Comparison of ENCODE assay signal across 1 cellular context in the genomic region with DNA sequence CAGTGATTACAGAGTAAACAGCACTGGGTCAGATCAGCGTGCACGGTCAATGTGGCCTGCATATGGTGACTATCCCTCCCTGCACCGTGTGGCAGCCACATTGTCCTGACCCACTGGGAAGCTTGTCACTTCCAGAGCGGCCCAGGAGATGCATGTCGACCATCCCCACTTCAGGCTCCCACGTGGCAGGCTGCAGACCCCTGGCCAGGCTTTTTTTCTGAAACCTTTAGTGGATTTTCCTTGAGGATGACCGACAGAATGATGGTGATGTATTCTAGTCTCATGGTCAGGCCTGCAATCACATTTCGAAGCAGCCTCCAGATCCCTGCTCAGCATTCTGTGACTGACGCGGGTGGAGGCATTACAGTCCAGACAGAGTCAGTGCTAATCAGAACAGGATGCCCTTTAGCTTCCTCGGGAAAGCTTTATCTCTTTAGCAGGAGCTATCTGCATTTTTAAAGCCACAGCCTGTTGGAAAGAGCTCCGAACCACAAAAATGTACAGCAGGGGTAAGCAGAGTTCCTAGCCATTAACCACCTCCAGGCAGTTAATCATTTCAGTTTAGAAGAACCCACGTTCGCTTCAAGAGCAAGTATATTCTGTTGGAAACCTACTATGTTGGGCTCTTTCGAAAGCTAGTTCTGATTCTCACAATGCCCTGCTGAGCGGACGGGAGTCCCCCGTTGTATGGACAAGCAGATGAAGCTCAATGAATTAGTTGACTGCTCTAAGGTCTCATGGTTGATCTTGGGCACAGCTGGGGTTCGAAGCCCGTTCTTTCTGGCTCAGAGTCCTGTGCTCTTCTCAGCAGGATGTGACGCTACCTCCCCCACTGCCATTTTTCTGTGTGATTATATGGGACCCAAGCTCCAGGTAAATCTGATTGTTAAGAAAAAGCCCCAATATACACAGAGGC.
A peak's percentile ranks its signal among the peaks of the same experiment; 100 is the strongest.
TF ChIP-seq lines count a peak whose summit lies in the region.

No MANE protein-coding gene starts in this region.

TF ChIP-seq in K562, 482 proteins besides CTCF, POLR2A, EP300 and RAD21 (continued from another document and continues in another):
- TF ChIP-seq, protein P1, sequence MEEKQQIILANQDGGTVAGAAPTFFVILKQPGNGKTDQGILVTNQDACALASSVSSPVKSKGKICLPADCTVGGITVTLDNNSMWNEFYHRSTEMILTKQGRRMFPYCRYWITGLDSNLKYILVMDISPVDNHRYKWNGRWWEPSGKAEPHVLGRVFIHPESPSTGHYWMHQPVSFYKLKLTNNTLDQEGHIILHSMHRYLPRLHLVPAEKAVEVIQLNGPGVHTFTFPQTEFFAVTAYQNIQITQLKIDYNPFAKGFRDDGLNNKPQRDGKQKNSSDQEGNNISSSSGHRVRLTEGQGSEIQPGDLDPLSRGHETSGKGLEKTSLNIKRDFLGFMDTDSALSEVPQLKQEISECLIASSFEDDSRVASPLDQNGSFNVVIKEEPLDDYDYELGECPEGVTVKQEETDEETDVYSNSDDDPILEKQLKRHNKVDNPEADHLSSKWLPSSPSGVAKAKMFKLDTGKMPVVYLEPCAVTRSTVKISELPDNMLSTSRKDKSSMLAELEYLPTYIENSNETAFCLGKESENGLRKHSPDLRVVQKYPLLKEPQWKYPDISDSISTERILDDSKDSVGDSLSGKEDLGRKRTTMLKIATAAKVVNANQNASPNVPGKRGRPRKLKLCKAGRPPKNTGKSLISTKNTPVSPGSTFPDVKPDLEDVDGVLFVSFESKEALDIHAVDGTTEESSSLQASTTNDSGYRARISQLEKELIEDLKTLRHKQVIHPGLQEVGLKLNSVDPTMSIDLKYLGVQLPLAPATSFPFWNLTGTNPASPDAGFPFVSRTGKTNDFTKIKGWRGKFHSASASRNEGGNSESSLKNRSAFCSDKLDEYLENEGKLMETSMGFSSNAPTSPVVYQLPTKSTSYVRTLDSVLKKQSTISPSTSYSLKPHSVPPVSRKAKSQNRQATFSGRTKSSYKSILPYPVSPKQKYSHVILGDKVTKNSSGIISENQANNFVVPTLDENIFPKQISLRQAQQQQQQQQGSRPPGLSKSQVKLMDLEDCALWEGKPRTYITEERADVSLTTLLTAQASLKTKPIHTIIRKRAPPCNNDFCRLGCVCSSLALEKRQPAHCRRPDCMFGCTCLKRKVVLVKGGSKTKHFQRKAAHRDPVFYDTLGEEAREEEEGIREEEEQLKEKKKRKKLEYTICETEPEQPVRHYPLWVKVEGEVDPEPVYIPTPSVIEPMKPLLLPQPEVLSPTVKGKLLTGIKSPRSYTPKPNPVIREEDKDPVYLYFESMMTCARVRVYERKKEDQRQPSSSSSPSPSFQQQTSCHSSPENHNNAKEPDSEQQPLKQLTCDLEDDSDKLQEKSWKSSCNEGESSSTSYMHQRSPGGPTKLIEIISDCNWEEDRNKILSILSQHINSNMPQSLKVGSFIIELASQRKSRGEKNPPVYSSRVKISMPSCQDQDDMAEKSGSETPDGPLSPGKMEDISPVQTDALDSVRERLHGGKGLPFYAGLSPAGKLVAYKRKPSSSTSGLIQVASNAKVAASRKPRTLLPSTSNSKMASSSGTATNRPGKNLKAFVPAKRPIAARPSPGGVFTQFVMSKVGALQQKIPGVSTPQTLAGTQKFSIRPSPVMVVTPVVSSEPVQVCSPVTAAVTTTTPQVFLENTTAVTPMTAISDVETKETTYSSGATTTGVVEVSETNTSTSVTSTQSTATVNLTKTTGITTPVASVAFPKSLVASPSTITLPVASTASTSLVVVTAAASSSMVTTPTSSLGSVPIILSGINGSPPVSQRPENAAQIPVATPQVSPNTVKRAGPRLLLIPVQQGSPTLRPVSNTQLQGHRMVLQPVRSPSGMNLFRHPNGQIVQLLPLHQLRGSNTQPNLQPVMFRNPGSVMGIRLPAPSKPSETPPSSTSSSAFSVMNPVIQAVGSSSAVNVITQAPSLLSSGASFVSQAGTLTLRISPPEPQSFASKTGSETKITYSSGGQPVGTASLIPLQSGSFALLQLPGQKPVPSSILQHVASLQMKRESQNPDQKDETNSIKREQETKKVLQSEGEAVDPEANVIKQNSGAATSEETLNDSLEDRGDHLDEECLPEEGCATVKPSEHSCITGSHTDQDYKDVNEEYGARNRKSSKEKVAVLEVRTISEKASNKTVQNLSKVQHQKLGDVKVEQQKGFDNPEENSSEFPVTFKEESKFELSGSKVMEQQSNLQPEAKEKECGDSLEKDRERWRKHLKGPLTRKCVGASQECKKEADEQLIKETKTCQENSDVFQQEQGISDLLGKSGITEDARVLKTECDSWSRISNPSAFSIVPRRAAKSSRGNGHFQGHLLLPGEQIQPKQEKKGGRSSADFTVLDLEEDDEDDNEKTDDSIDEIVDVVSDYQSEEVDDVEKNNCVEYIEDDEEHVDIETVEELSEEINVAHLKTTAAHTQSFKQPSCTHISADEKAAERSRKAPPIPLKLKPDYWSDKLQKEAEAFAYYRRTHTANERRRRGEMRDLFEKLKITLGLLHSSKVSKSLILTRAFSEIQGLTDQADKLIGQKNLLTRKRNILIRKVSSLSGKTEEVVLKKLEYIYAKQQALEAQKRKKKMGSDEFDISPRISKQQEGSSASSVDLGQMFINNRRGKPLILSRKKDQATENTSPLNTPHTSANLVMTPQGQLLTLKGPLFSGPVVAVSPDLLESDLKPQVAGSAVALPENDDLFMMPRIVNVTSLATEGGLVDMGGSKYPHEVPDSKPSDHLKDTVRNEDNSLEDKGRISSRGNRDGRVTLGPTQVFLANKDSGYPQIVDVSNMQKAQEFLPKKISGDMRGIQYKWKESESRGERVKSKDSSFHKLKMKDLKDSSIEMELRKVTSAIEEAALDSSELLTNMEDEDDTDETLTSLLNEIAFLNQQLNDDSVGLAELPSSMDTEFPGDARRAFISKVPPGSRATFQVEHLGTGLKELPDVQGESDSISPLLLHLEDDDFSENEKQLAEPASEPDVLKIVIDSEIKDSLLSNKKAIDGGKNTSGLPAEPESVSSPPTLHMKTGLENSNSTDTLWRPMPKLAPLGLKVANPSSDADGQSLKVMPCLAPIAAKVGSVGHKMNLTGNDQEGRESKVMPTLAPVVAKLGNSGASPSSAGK (IDR thresholded peaks at IDR 0.05) = peak; percentile 81
- TF ChIP-seq PHTF2 (CRISPR knock-in tag; IDR thresholded peaks at IDR 0.05) (no peak), KDM4B (IDR thresholded peaks at IDR 0.05; ENCODE audit: borderline replicate concordance in 2 of 2, low read depth in 1 of 2) (no peak), HMG20A (CRISPR knock-in tag; conservative IDR thresholded peaks at IDR 0.05) (no peak), CHD4 (IDR thresholded peaks at IDR 0.05; ENCODE audit: insufficient read depth, insufficient replicate concordance, low read depth, low read length, poor library complexity, severe bottlenecking) (no peak), ZNF76 (CRISPR knock-in tag; IDR thresholded peaks at IDR 0.05; ENCODE audit: borderline replicate concordance) (peak; percentile 59; the same call in 1 of the 2 replicates), BRF1 (IDR thresholded peaks at IDR 0.05; ENCODE audit: borderline replicate concordance, extremely low read depth, insufficient read length) (no peak), SMC3 (conservative IDR thresholded peaks at IDR 0.05; ENCODE audit: insufficient read depth, low read depth, low read length) (no peak), CBX8 (IDR thresholded peaks at IDR 0.05; ENCODE audit: borderline replicate concordance, extremely low read depth, low read depth, low read length, poor library complexity, severe bottlenecking) (no peak), ERF (CRISPR knock-in tag; IDR thresholded peaks at IDR 0.05) (no peak), ZNF140 (CRISPR knock-in tag; IDR thresholded peaks at IDR 0.05) (no peak)
- TF ChIP-seq, protein P2, sequence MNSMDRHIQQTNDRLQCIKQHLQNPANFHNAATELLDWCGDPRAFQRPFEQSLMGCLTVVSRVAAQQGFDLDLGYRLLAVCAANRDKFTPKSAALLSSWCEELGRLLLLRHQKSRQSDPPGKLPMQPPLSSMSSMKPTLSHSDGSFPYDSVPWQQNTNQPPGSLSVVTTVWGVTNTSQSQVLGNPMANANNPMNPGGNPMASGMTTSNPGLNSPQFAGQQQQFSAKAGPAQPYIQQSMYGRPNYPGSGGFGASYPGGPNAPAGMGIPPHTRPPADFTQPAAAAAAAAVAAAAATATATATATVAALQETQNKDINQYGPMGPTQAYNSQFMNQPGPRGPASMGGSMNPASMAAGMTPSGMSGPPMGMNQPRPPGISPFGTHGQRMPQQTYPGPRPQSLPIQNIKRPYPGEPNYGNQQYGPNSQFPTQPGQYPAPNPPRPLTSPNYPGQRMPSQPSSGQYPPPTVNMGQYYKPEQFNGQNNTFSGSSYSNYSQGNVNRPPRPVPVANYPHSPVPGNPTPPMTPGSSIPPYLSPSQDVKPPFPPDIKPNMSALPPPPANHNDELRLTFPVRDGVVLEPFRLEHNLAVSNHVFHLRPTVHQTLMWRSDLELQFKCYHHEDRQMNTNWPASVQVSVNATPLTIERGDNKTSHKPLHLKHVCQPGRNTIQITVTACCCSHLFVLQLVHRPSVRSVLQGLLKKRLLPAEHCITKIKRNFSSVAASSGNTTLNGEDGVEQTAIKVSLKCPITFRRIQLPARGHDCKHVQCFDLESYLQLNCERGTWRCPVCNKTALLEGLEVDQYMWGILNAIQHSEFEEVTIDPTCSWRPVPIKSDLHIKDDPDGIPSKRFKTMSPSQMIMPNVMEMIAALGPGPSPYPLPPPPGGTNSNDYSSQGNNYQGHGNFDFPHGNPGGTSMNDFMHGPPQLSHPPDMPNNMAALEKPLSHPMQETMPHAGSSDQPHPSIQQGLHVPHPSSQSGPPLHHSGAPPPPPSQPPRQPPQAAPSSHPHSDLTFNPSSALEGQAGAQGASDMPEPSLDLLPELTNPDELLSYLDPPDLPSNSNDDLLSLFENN (IDR thresholded peaks at IDR 0.05; ENCODE audit: low read depth in 2 of 2, low read length in 2 of 2) = peak in 1 of 2 experiments; percentile 57; a peak in 1 of 4 replicates
- TF ChIP-seq, protein P3, sequence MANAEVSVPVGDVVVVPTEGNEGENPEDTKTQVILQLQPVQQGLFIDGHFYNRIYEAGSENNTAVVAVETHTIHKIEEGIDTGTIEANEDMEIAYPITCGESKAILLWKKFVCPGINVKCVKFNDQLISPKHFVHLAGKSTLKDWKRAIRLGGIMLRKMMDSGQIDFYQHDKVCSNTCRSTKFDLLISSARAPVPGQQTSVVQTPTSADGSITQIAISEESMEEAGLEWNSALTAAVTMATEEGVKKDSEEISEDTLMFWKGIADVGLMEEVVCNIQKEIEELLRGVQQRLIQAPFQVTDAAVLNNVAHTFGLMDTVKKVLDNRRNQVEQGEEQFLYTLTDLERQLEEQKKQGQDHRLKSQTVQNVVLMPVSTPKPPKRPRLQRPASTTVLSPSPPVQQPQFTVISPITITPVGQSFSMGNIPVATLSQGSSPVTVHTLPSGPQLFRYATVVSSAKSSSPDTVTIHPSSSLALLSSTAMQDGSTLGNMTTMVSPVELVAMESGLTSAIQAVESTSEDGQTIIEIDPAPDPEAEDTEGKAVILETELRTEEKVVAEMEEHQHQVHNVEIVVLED (CRISPR knock-in tag; IDR thresholded peaks at IDR 0.05) = no peak
- TF ChIP-seq, protein P4, sequence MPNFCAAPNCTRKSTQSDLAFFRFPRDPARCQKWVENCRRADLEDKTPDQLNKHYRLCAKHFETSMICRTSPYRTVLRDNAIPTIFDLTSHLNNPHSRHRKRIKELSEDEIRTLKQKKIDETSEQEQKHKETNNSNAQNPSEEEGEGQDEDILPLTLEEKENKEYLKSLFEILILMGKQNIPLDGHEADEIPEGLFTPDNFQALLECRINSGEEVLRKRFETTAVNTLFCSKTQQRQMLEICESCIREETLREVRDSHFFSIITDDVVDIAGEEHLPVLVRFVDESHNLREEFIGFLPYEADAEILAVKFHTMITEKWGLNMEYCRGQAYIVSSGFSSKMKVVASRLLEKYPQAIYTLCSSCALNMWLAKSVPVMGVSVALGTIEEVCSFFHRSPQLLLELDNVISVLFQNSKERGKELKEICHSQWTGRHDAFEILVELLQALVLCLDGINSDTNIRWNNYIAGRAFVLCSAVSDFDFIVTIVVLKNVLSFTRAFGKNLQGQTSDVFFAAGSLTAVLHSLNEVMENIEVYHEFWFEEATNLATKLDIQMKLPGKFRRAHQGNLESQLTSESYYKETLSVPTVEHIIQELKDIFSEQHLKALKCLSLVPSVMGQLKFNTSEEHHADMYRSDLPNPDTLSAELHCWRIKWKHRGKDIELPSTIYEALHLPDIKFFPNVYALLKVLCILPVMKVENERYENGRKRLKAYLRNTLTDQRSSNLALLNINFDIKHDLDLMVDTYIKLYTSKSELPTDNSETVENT (CRISPR knock-in tag; IDR thresholded peaks at IDR 0.05) = no peak
- TF ChIP-seq, protein P5, sequence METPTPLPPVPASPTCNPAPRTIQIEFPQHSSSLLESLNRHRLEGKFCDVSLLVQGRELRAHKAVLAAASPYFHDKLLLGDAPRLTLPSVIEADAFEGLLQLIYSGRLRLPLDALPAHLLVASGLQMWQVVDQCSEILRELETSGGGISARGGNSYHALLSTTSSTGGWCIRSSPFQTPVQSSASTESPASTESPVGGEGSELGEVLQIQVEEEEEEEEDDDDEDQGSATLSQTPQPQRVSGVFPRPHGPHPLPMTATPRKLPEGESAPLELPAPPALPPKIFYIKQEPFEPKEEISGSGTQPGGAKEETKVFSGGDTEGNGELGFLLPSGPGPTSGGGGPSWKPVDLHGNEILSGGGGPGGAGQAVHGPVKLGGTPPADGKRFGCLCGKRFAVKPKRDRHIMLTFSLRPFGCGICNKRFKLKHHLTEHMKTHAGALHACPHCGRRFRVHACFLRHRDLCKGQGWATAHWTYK (CRISPR knock-in tag; IDR thresholded peaks at IDR 0.05) = no peak
- TF ChIP-seq, protein P6, sequence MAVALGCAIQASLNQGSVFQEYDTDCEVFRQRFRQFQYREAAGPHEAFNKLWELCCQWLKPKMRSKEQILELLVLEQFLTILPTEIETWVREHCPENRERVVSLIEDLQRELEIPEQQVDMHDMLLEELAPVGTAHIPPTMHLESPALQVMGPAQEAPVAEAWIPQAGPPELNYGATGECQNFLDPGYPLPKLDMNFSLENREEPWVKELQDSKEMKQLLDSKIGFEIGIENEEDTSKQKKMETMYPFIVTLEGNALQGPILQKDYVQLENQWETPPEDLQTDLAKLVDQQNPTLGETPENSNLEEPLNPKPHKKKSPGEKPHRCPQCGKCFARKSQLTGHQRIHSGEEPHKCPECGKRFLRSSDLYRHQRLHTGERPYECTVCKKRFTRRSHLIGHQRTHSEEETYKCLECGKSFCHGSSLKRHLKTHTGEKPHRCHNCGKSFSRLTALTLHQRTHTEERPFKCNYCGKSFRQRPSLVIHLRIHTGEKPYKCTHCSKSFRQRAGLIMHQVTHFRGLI (CRISPR knock-in tag; IDR thresholded peaks at IDR 0.05) = no peak
- TF ChIP-seq, protein P7, sequence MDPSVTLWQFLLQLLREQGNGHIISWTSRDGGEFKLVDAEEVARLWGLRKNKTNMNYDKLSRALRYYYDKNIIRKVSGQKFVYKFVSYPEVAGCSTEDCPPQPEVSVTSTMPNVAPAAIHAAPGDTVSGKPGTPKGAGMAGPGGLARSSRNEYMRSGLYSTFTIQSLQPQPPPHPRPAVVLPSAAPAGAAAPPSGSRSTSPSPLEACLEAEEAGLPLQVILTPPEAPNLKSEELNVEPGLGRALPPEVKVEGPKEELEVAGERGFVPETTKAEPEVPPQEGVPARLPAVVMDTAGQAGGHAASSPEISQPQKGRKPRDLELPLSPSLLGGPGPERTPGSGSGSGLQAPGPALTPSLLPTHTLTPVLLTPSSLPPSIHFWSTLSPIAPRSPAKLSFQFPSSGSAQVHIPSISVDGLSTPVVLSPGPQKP (CRISPR knock-in tag; IDR thresholded peaks at IDR 0.05) = no peak
